8 cellular contexts compared by ENCODE assay signal in genomic region chr20:38806855-38807655, GRCh38. TPM values are rescaled to one million over a fixed set of nuclear protein-coding genes. Genes with fewer than 3 reads are reported as not detected.
DNase-seq lines count a peak whose midpoint lies in the region; ATAC-seq and TF ChIP-seq lines count a peak whose summit lies in the region.

No MANE protein-coding gene starts in this region.

- H3K9me3 ChIP-seq in left ventricle myocardium inferior (replicated peaks) (no peaks in the 10 kb centered on the region), osteoblast (ENCODE audit: low read depth, low read length) (no peaks in the 10 kb centered on the region)

- H3K27ac ChIP-seq in left ventricle myocardium inferior (replicated peaks) (peak overlapping the region; percentile 91), osteoblast (ENCODE audit: low read depth, low read length) (no peak overlapping the region)

- H2AFZ ChIP-seq in osteoblast (ENCODE audit: low read length), result no peak overlapping the region

- DNase-seq in left ventricle myocardium inferior (no peak), Right ventricle myocardium superior (no peak), UCSD-AML1 (lab: John Stamatoyannopoulos, UW; ENCODE audit: unreplicated experiment) (peak; percentile 49), osteoblast (ENCODE audit: insufficient read length, low spot score, missing footprints) (peak; percentile 72), erythroblast (lab: John Stamatoyannopoulos, UW) (no peak), NCI-H2081 treated with DMSO at 0.1 percent for 48 hours (lab: John Stamatoyannopoulos, UW) (no peak)
- peak; percentile 40 for DNase-seq in effector CD4-positive, alpha-beta T cell

- peak overlapping the region; percentile 72 for H3K4me3 ChIP-seq in left ventricle myocardium inferior
- H3K4me3 ChIP-seq in osteoblast (ENCODE audit: insufficient read depth, low read length), result no peak overlapping the region

- TF ChIP-seq POLR2A in erythroblast (IDR thresholded peaks at IDR 0.05; ENCODE audit: low read length), result no peak

- ATAC-seq in Right ventricle myocardium superior (ENCODE audit: poor library complexity), result no peak
- ATAC-seq in HG02678 (IDR thresholded peaks at IDR 0.05; ENCODE audit: unreplicated experiment), result no peak

- H3K27me3 ChIP-seq in left ventricle myocardium inferior (ENCODE audit: low read depth) (peaks cover 47% of the 10 kb centered on the region), osteoblast (ENCODE audit: insufficient read depth, low read length) (peaks cover 45% of the 10 kb centered on the region)

- no peaks in the 10 kb centered on the region for H3K36me3 ChIP-seq in left ventricle myocardium inferior
- no peaks in the 10 kb centered on the region for H3K36me3 ChIP-seq in osteoblast (ENCODE audit: insufficient read depth, low read length)

- H3K4me1 ChIP-seq in left ventricle myocardium inferior (peaks cover 73% of the 10 kb centered on the region), osteoblast (ENCODE audit: insufficient read depth, low read length) (no peaks in the 10 kb centered on the region)

- TF ChIP-seq CTCF in left ventricle myocardium inferior (IDR thresholded peaks at IDR 0.05; ENCODE audit: borderline replicate concordance), result no peak
- no peak for TF ChIP-seq CTCF in osteoblast (IDR thresholded peaks at IDR 0.05; ENCODE audit: extremely low read depth, low read depth, low read length)

- no peak overlapping the region for H3K4me2 ChIP-seq in osteoblast (ENCODE audit: insufficient read depth, low read length)

- intact Hi-C loops in left ventricle myocardium inferior (cut with micrococcal nuclease), result loop anchor here (10.0 kb wide), 1 partner anchor 68 kb away; no protein-coding TSS in a partner anchor
- intact Hi-C loops in Right ventricle myocardium superior (cut with DNase I), result no loop called here

- no peaks in the 10 kb centered on the region for H3K79me2 ChIP-seq in osteoblast (ENCODE audit: insufficient read depth, low read length)

- no peaks in the 10 kb centered on the region for H4K20me1 ChIP-seq in osteoblast (ENCODE audit: insufficient read depth, low read length)

RNA-seq across cellular contexts. Expression of gene PPP1R16B, which starts 1.6 kb away (rescaled TPM):
- total RNA-seq in left ventricle myocardium inferior, result 6.3 TPM
- total RNA-seq in Right ventricle myocardium superior, result 6.8 TPM
- total RNA-seq in osteoblast, result not detected in 2 replicates

RNA-seq across cellular contexts. Expression of gene ACTR5, which starts 58.8 kb away (rescaled TPM):
- total RNA-seq in left ventricle myocardium inferior, result 3.1 TPM
- total RNA-seq in Right ventricle myocardium superior, result 3.2 TPM
- 5.8 and 6.2 TPM in 2 replicates for total RNA-seq in osteoblast

Comparison
In these comparisons a context has a peak if more than half of its experiments do, and no peak if none do; other contexts are left out.
1. DNase-seq: peak in UCSD-AML1 (single experiment), effector CD4-positive, alpha-beta T cell (single experiment) and osteoblast (single experiment); none in left ventricle myocardium inferior (single experiment), Right ventricle myocardium superior (single experiment), erythroblast (0 of 2) and NCI-H2081 treated with DMSO at 0.1 percent for 48 hours (single experiment).